10 cellular contexts compared by ENCODE assay signal in the genomic region with DNA sequence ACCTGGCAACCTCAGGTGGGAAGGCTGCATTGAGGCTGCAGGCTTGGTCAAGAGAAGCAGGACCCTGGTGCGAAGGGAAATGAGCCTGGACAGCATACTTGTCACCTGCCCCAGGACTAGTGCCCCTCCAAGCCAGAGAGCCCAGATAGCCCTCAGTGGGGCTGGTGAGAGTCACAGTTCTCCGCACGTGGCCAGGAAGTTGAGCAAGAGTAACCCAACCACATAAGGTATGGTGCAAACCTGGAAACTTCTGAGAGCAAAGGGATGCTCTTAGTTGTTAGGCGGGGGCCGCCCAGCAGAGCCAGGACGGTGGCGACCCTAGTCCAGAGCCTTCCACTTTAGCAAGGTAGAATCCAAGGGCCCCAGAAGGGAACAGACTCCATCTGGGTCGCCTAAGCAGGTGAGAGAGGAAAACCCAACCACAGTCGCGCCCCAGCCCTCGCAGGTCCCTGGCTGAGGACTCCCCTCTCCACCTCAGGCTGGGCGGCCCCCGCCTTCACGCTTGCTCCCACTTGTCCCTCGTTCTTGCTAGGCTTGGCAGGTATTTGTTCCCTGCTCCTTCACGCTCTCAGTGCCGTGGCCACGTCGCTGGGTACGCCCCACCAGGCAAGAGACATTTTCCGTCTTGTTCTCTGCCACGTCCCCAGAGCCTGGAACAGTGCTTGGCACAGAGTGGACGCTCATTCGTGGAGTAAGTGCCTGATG. TPM values are rescaled to one million over a fixed set of nuclear protein-coding genes. Genes with fewer than 3 reads are reported as not detected.
DNase-seq lines count a peak whose midpoint lies in the region; ATAC-seq and TF ChIP-seq lines count a peak whose summit lies in the region.
"Had no signal": no experiment of that assay in that cellular context is flagged by ENCODE, and none has a peak within 500 bp of the region (broad histone marks: within the 10 kb centered on the region; RNA-seq: fewer than 3 reads in every experiment).

No MANE protein-coding gene starts in this region.

- no peaks in the 10 kb centered on the region for H3K27me3 Mint-ChIP-seq in Caco-2 (ENCODE audit: insufficient read depth, unreplicated experiment)

- H3K27ac ChIP-seq in OCI-LY1 (ENCODE audit: low read depth, low read length, poor library complexity, severe bottlenecking), result no peak overlapping the region
- no peak overlapping the region for H3K27ac ChIP-seq in osteoblast (ENCODE audit: low read depth, low read length)

- H3K79me2 ChIP-seq in OCI-LY1 (ENCODE audit: insufficient read depth, low read length) (no peaks in the 10 kb centered on the region), osteoblast (ENCODE audit: insufficient read depth, low read length) (peaks cover 37% of the 10 kb centered on the region)

- POLR2A ChIA-PET in Caco-2 (lab: Charles Lee), result interaction anchor here (0.6 to 2.4 kb wide), 6 partner anchors 19 to 144 kb away, joined by 3 to 23 read pairs (median 5); no protein-coding TSS in a partner anchor

- H3K27me3 ChIP-seq in Caco-2 (replicated peaks; ENCODE audit: control insufficient read depth, insufficient read depth, low read length) (no peaks in the 10 kb centered on the region), OCI-LY1 (ENCODE audit: insufficient read depth, low read length) (no peaks in the 10 kb centered on the region; the same call in 1 of the 2 replicates), osteoblast (ENCODE audit: insufficient read depth, low read length) (no peaks in the 10 kb centered on the region), BE2C (no peaks in the 10 kb centered on the region)

- H3K4me2 ChIP-seq in OCI-LY1 (ENCODE audit: low read length), result peak overlapping the region; percentile 58; the same call in 1 of the 2 replicates
- H3K4me2 ChIP-seq in osteoblast (ENCODE audit: insufficient read depth, low read length), result peak overlapping the region; percentile 89

- H2AFZ ChIP-seq in OCI-LY1 (ENCODE audit: low read length) (no peak overlapping the region), osteoblast (ENCODE audit: low read length) (peak overlapping the region; percentile 99)

- peaks cover 23% of the 10 kb centered on the region for H3K4me1 Mint-ChIP-seq in Caco-2 (ENCODE audit: low read depth, unreplicated experiment)

- intact Hi-C loops in Caco-2 (cut with micrococcal nuclease; ENCODE audit: unreplicated experiment), result loop anchor here (5.0 to 10.0 kb wide), 2 partner anchors 111 to 198 kb away; partner anchors contain the start of gene RAD51

- peaks cover 39% of the 10 kb centered on the region for H3K36me3 Mint-ChIP-seq in Caco-2 (ENCODE audit: insufficient read depth, unreplicated experiment)

- H3F3A ChIP-seq in OCI-LY1 (ENCODE audit: insufficient read depth, low read length), result no peaks in the 10 kb centered on the region

- no peak overlapping the region; the same call in 1 of the 2 replicates for H3K9ac ChIP-seq in OCI-LY1 (ENCODE audit: low read length)

- H3K9me3 ChIP-seq in Caco-2 (no peaks in the 10 kb centered on the region), OCI-LY1 (ENCODE audit: low read length) (no peaks in the 10 kb centered on the region), osteoblast (ENCODE audit: low read depth, low read length) (no peaks in the 10 kb centered on the region), BE2C (no peaks in the 10 kb centered on the region)

- TF ChIP-seq CTCF in Caco-2 (IDR thresholded peaks at IDR 0.05; ENCODE audit: insufficient read depth in 1 of 2, low read depth in 1 of 2, low read length in 1 of 2, severe bottlenecking in 1 of 2, unreplicated experiment in 1 of 2), result no peak
- TF ChIP-seq CTCF in OCI-LY1 (IDR thresholded peaks at IDR 0.05; ENCODE audit: low read length), result no peak
- TF ChIP-seq CTCF in osteoblast (IDR thresholded peaks at IDR 0.05; ENCODE audit: extremely low read depth, low read depth, low read length), result no peak
- TF ChIP-seq CTCF in BE2C (IDR thresholded peaks at IDR 0.05; ENCODE audit: low read depth, low read length), result no peak

- peaks cover 14% of the 10 kb centered on the region for H3K4me1 ChIP-seq in Caco-2
- H3K4me1 ChIP-seq in OCI-LY1 (ENCODE audit: insufficient read depth, low read length, severe bottlenecking), result peaks cover 17% of the 10 kb centered on the region
- peaks cover 15% of the 10 kb centered on the region for H3K4me1 ChIP-seq in osteoblast (ENCODE audit: insufficient read depth, low read length)
- H3K4me1 ChIP-seq in BE2C, result no peaks in the 10 kb centered on the region

- DNase-seq in Caco-2, result no peak
- no peak for DNase-seq in osteoblast (ENCODE audit: insufficient read length, low spot score, missing footprints)
- no peak for DNase-seq in BE2C
- no peak for DNase-seq in NCI-H2196 (lab: John Stamatoyannopoulos, UW; ENCODE audit: unreplicated experiment)
- DNase-seq in hepatic stellate cell (ENCODE audit: low spot score), result no peak
- DNase-seq: GDM1, WERI-Rb-1 had no signal

- H3K4me3 ChIP-seq in Caco-2 (ENCODE audit: low read depth, low read length) (no peak overlapping the region), OCI-LY1 (ENCODE audit: low read depth, low read length, poor library complexity, severe bottlenecking) (no peak overlapping the region), osteoblast (ENCODE audit: insufficient read depth, low read length) (peak overlapping the region; percentile 100), BE2C (ENCODE audit: low read depth, low read length) (no peak overlapping the region; the same call in 1 of the 2 replicates)

- no peaks in the 10 kb centered on the region for H3K9me2 ChIP-seq in OCI-LY1 (ENCODE audit: low read depth, low read length)

- CTCF ChIA-PET in Caco-2 (lab: Charles Lee), result interaction anchor here (0.6 to 3.1 kb wide), 21 partner anchors 10 to 199 kb away, joined by 3 to 112 read pairs (median 9); partner anchors contain the start of genes DNAJC17, RHOV, SPINT1 and ZFYVE19

- H3K27ac Mint-ChIP-seq in Caco-2 (ENCODE audit: unreplicated experiment), result peak overlapping the region; percentile 87

- BruUV-seq in Caco-2 (replicated peaks; lab: Mats Ljungman, UMichigan), result no TSS peak

- no peaks in the 10 kb centered on the region for H4K20me1 ChIP-seq in OCI-LY1 (ENCODE audit: insufficient read depth, low read length)
- H4K20me1 ChIP-seq in osteoblast (ENCODE audit: insufficient read depth, low read length), result peaks cover 15% of the 10 kb centered on the region

- peak overlapping the region; percentile 88 for H3K4me3 Mint-ChIP-seq in Caco-2 (ENCODE audit: unreplicated experiment)

- H3K36me3 ChIP-seq in Caco-2 (ENCODE audit: control insufficient read depth, insufficient read depth, low read length) (peaks cover 2% of the 10 kb centered on the region; the same call in 1 of the 2 replicates), OCI-LY1 (ENCODE audit: insufficient read depth, low read length) (peaks cover 19% of the 10 kb centered on the region; the same call in 1 of the 2 replicates), osteoblast (ENCODE audit: insufficient read depth, low read length) (peaks cover 20% of the 10 kb centered on the region), BE2C (peaks cover 3% of the 10 kb centered on the region; the same call in 1 of the 2 replicates)

- ATAC-seq in esophagus mucosa, result peak; percentile 7
- no peak for ATAC-seq in HG03460 (IDR thresholded peaks at IDR 0.05; ENCODE audit: unreplicated experiment)

- H3K9me3 Mint-ChIP-seq in Caco-2 (ENCODE audit: unreplicated experiment), result no peaks in the 10 kb centered on the region

RNA-seq across cellular contexts. Expression of gene VPS18, which starts 1.1 kb away (rescaled TPM):
- total RNA-seq in Caco-2 (2022), result 27.3 and 29.3 TPM in 2 replicates
- total RNA-seq in esophagus mucosa, result 10.9 TPM
- total RNA-seq in osteoblast, result 55.4 and 60.8 TPM in 2 replicates
- polyA plus RNA-seq in BE2C (2012; ENCODE audit: insufficient read depth, insufficient read length, low read depth), result 32.7 TPM

RNA-seq across cellular contexts. Expression of gene RHOV, which starts 19.1 kb away (rescaled TPM):
- total RNA-seq in Caco-2 (2022) (3.2 and 4.4 TPM in 2 replicates), esophagus mucosa (118 TPM), osteoblast (0.36 TPM in 1 of 2 replicates, not detected in the other)
- polyA plus RNA-seq in BE2C (2012; ENCODE audit: insufficient read depth, insufficient read length, low read depth), result 0.34 TPM

RNA-seq across cellular contexts. Expression of gene DLL4, which starts 36.0 kb away (rescaled TPM):
- total RNA-seq in Caco-2 (2022) (3.4 TPM in 2 replicates), esophagus mucosa (1.1 TPM), osteoblast (not detected in 2 replicates)
- 0.25 TPM for polyA plus RNA-seq in BE2C (2012; ENCODE audit: insufficient read depth, insufficient read length, low read depth)

RNA-seq across cellular contexts. Expression of gene SPINT1, which starts 49.3 kb away (rescaled TPM):
- total RNA-seq in Caco-2 (2022) (290 and 305 TPM in 2 replicates), esophagus mucosa (127 TPM), osteoblast (0.72 and 0.88 TPM in 2 replicates)
- 0.69 TPM for polyA plus RNA-seq in BE2C (2012; ENCODE audit: insufficient read depth, insufficient read length, low read depth)

Comparison
In these comparisons a context has a peak if more than half of its experiments do, and no peak if none do; other contexts are left out.
1. RNA of gene RHOV, which starts 19.1 kb away (total RNA-seq): 118 TPM in esophagus mucosa (single experiment); 3.2 to 4.4 TPM in Caco-2 and 0.36 TPM in osteoblast; every median in the first group is over 10 times any median in the second.